12 cellular contexts compared by ENCODE assay signal in the genomic region with DNA sequence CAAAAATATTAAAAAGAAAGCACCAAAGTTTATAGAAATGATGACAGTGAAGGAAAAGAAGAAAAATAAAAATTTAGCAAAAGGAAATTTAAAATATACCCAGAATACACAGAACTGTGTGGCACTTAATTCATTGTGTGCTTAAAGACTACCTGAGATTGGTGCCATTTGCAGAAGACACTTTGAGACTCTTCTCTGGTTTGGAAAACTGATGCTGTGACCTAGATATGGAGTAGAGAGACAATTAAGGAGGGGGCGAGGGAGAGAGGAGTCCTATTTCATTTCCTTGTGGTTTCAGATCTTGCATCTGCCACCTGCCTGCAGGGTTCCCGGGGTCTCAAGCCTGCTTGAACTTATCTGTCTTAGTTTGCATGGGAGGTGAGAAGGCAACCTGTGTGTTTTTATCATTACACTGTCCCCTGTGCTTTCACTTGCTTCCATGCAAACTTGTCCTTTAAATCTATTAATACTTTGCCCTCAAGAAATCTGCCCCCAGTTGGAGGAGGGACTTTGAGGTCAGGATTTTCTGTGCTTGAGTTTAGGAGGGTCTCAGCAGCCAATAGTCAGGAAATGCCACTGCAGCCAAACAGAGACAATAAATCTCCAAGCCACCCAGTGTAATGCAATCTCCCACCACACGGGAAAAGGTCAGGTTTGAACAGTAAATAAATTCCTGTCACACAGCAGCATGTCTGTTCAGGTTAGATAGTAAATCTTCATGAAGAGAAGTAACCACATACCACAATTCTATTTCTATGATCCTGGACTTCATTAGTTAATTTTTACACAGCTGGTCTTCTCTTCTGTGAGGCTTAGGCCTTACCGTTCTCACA.
A peak's percentile ranks its signal among the peaks of the same experiment; 100 is the strongest.
DNase-seq lines count a peak whose midpoint lies in the region; ATAC-seq and TF ChIP-seq lines count a peak whose summit lies in the region.
"Had no signal": no experiment of that assay in that cellular context is flagged by ENCODE, and none has a peak within 500 bp of the region (broad histone marks: within the 10 kb centered on the region; RNA-seq: fewer than 3 reads in every experiment).

No MANE protein-coding gene starts in this region.

- CTCF ChIA-PET in HEK293T (lab: Yijun Ruan, JAX) = interaction anchor here (0.7 to 1.0 kb wide), 2 partner anchors 11 to 17 kb away, joined by 3 read pairs; no protein-coding TSS in a partner anchor
- CTCF ChIA-PET in activated CD8-positive, alpha-beta memory T cell treated with anti-CD3 and anti-CD28 coated beads, Interleukin-2, amount 10 ng/mL, durations not matched to agents 7 days and 5 days (lab: Charles Lee) = no interaction called here
- CTCF ChIA-PET in CD4-positive, alpha-beta T cell (lab: Charles Lee) = no interaction called here

- H3K4me3 Mint-ChIP-seq in activated CD8-positive, alpha-beta memory T cell treated with anti-CD3 and anti-CD28 coated beads, Interleukin-2, amount 10 ng/mL, durations not matched to agents 7 days and 5 days = no peak overlapping the region
- H3K4me3 Mint-ChIP-seq in CD4-positive, alpha-beta T cell = no peak overlapping the region
- H3K4me3 Mint-ChIP-seq: activated T-cell treated with anti-CD3 and anti-CD28 coated beads, Interleukin-2, amount 50 U/mL, for 4 hours; T-cell had no signal

- peak; percentile 22; the same call in 1 of the 2 replicates for TF ChIP-seq CTCF in C4-2B (conservative IDR thresholded peaks at IDR 0.05)
- no peak for TF ChIP-seq CTCF in CD4-positive, alpha-beta T cell (IDR thresholded peaks at IDR 0.05)

- no peaks in the 10 kb centered on the region for H3K27me3 Mint-ChIP-seq in activated CD8-positive, alpha-beta memory T cell treated with anti-CD3 and anti-CD28 coated beads, Interleukin-2, amount 10 ng/mL, durations not matched to agents 7 days and 5 days
- H3K27me3 Mint-ChIP-seq in CD4-positive, alpha-beta T cell = no peaks in the 10 kb centered on the region
- H3K27me3 Mint-ChIP-seq: T-cell had no signal

- no peaks in the 10 kb centered on the region for H3K9me3 Mint-ChIP-seq in activated CD8-positive, alpha-beta memory T cell treated with anti-CD3 and anti-CD28 coated beads, Interleukin-2, amount 10 ng/mL, durations not matched to agents 7 days and 5 days (ENCODE audit: low read depth)
- no peaks in the 10 kb centered on the region for H3K9me3 Mint-ChIP-seq in CD4-positive, alpha-beta T cell
- H3K9me3 Mint-ChIP-seq: activated T-cell treated with anti-CD3 and anti-CD28 coated beads, Interleukin-2, amount 50 U/mL, for 4 hours had no signal

- intact Hi-C loops in CD4-positive, alpha-beta T cell (cut with DNase I, micrococcal nuclease) = no loop called here

- H3K36me3 Mint-ChIP-seq in activated CD8-positive, alpha-beta memory T cell treated with anti-CD3 and anti-CD28 coated beads, Interleukin-2, amount 10 ng/mL, durations not matched to agents 7 days and 5 days = no peaks in the 10 kb centered on the region
- H3K36me3 Mint-ChIP-seq in CD4-positive, alpha-beta T cell (ENCODE audit: low read depth) = no peaks in the 10 kb centered on the region
- H3K36me3 Mint-ChIP-seq: T-cell had no signal

- no peaks in the 10 kb centered on the region for H3K27me3 ChIP-seq in CD4-positive, alpha-beta T cell (ENCODE audit: control insufficient read depth, insufficient read depth, low read length)

- no peak overlapping the region for H3K27ac ChIP-seq in C4-2B
- H3K27ac ChIP-seq in CD4-positive, alpha-beta T cell (ENCODE audit: low read depth, low read length) = no peak overlapping the region

- H3K4me1 Mint-ChIP-seq in activated CD8-positive, alpha-beta memory T cell treated with anti-CD3 and anti-CD28 coated beads, Interleukin-2, amount 10 ng/mL, durations not matched to agents 7 days and 5 days = no peaks in the 10 kb centered on the region
- no peaks in the 10 kb centered on the region for H3K4me1 Mint-ChIP-seq in CD4-positive, alpha-beta T cell (ENCODE audit: low read depth)
- H3K4me1 Mint-ChIP-seq: T-cell had no signal

- peak; percentile 46 for DNase-seq in HEK293T (ENCODE audit: extremely low spot score)
- peak; percentile 89 for DNase-seq in left kidney (ENCODE audit: low read depth, low spot score)
- no peak for DNase-seq in activated CD8-positive, alpha-beta memory T cell treated with anti-CD3 and anti-CD28 coated beads, Interleukin-2, amount 10 ng/mL, durations not matched to agents 7 days and 5 days
- DNase-seq in activated naive CD4-positive, alpha-beta T cell (lab: John Stamatoyannopoulos, UW) = no peak
- no peak for DNase-seq in CD4-positive, alpha-beta T cell
- DNase-seq: activated T-cell treated with anti-CD3 and anti-CD28 coated beads, Interleukin-2, amount 50 U/mL, for 4 hours; dermis blood vessel endothelial cell; DMS79 treated with DMSO at 0.1 percent for 48 hours; T-cell had no signal

- POLR2A ChIA-PET in HEK293T (lab: Yijun Ruan, JAX) = no interaction called here
- POLR2A ChIA-PET in CD4-positive, alpha-beta T cell (lab: Charles Lee) = no interaction called here

- H3K9me3 ChIP-seq in CD4-positive, alpha-beta T cell (ENCODE audit: control insufficient read depth, low read length) = no peaks in the 10 kb centered on the region

- ATAC-seq in SK-N-SH treated with all-trans-retinoic acid at 6 μM for 48 hours = peak; percentile 66
- no peak for ATAC-seq in activated CD8-positive, alpha-beta memory T cell treated with anti-CD3 and anti-CD28 coated beads, Interleukin-2, amount 10 ng/mL, durations not matched to agents 7 days and 5 days
- no peak for ATAC-seq in GM18868 (IDR thresholded peaks at IDR 0.05; ENCODE audit: unreplicated experiment)
- no peak for ATAC-seq in CD4-positive, alpha-beta T cell (ENCODE audit: poor library complexity)
- ATAC-seq: activated T-cell treated with anti-CD3 and anti-CD28 coated beads, Interleukin-2, amount 50 U/mL, for 4 hours; T-cell had no signal

- no peak overlapping the region for H3K27ac Mint-ChIP-seq in activated CD8-positive, alpha-beta memory T cell treated with anti-CD3 and anti-CD28 coated beads, Interleukin-2, amount 10 ng/mL, durations not matched to agents 7 days and 5 days
- H3K27ac Mint-ChIP-seq in CD4-positive, alpha-beta T cell = no peak overlapping the region
- H3K27ac Mint-ChIP-seq: T-cell had no signal

TF ChIP-seq in HEK293T, 16 proteins besides CTCF, POLR2A, EP300 and RAD21:
- TF ChIP-seq SUZ12 (IDR thresholded peaks at IDR 0.05) (no peak), SP1 (IDR thresholded peaks at IDR 0.05) (no peak), FOXA1 (IDR thresholded peaks at IDR 0.05) (no peak), NFRKB (IDR thresholded peaks at IDR 0.05) (no peak), PKNOX1 (IDR thresholded peaks at IDR 0.05) (peak; percentile 90)

TF ChIP-seq in SK-N-SH treated with all-trans-retinoic acid at 6 μM for 48 hours, 23 proteins besides CTCF, POLR2A, EP300 and RAD21 (continues in another document):
- no peak for TF ChIP-seq POU6F1 (CRISPR knock-in tag; IDR thresholded peaks at IDR 0.05; ENCODE audit: borderline replicate concordance, low read depth)
- no peak for TF ChIP-seq ZFP30 (CRISPR knock-in tag; IDR thresholded peaks at IDR 0.05)
- TF ChIP-seq ZNF8 (CRISPR knock-in tag; IDR thresholded peaks at IDR 0.05) = no peak
- TF ChIP-seq ZC3H10 (CRISPR knock-in tag; IDR thresholded peaks at IDR 0.05) = no peak
- no peak for TF ChIP-seq GLIS3 (CRISPR knock-in tag; IDR thresholded peaks at IDR 0.05)
- no peak for TF ChIP-seq TSHZ2 (CRISPR knock-in tag; IDR thresholded peaks at IDR 0.05)
- TF ChIP-seq ARNTL (CRISPR knock-in tag; IDR thresholded peaks at IDR 0.05; ENCODE audit: borderline replicate concordance, low read depth) = no peak
- TF ChIP-seq PPARA (CRISPR knock-in tag; IDR thresholded peaks at IDR 0.05; ENCODE audit: borderline replicate concordance) = no peak
- no peak for TF ChIP-seq OSR1 (CRISPR knock-in tag; IDR thresholded peaks at IDR 0.05)
- no peak for TF ChIP-seq BACH2 (CRISPR knock-in tag; IDR thresholded peaks at IDR 0.05; ENCODE audit: borderline replicate concordance)
- no peak for TF ChIP-seq ZNF565 (CRISPR knock-in tag; conservative IDR thresholded peaks at IDR 0.05; ENCODE audit: low read depth)
- TF ChIP-seq ZFP3 (CRISPR knock-in tag; IDR thresholded peaks at IDR 0.05) = no peak
- TF ChIP-seq ZNF70 (CRISPR knock-in tag; IDR thresholded peaks at IDR 0.05) = no peak

Comparison
In these comparisons a context has a peak if more than half of its experiments do, and no peak if none do; other contexts are left out.
1. DNase-seq: peak in HEK293T (single experiment) and left kidney (single experiment); none in activated CD8-positive, alpha-beta memory T cell treated with anti-CD3 and anti-CD28 coated beads, Interleukin-2, amount 10 ng/mL, durations not matched to agents 7 days and 5 days (single experiment), activated naive CD4-positive, alpha-beta T cell (0 of 4) and CD4-positive, alpha-beta T cell (0 of 10).